8 cellular contexts compared by ENCODE assay signal in the genomic region with DNA sequence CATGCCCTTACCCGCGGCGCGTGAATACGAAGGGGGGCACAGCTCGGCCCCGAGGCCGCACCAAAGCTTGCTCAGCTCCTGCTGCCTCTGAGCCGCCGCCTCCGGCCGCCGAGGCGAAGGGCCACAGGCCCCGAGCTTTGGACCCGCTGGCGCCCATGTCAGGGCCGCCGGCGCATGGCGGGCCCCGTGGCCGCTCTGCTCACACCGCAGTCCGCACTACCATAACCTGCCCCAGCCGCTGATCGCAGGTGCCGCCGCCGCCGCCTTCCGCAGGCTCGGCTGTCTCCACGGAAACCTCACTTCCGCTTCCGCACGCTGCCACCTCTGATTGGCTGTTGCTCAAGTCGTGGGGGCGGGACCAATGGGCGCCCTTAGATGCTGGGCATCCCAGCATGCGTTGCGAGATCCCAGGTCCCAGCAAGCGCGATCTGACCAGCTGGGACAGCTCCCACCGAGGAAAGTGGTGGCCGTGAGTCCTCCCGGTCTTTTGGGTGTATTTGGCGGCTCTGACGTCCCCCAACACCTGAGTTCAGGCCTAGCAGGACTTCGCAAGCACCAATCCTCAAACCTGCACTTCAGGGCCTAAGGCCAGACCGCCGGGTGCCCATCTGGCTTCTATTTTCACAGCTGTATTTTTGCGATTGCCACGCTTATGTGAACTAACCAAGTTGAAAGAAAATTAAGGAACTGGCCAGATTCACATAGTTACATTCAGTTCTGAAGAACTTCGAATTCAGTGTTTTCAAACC. TPM values are rescaled to one million over a fixed set of nuclear protein-coding genes. Genes with fewer than 3 reads are reported as not detected.
DNase-seq lines count a peak whose midpoint lies in the region; ATAC-seq and TF ChIP-seq lines count a peak whose summit lies in the region.

A gene with protein sequence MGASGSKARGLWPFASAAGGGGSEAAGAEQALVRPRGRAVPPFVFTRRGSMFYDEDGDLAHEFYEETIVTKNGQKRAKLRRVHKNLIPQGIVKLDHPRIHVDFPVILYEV (minus strand): TSS at position 281 of the 749 bp plus-strand sequence. CDS start 124 bp downstream, at position 157.

- peak; percentile 93 for ATAC-seq in stimulated activated naive CD8-positive, alpha-beta T cell treated with anti-CD3 and anti-CD28 coated beads, Interleukin-15, amount 100 ng/mL, for 72 hours

- H3K4me1 Mint-ChIP-seq in nephron progenitor cell, result peaks cover 28% of the 10 kb centered on the region
- H3K4me1 Mint-ChIP-seq in stimulated activated naive CD8-positive, alpha-beta T cell treated with anti-CD3 and anti-CD28 coated beads, Interleukin-15, amount 100 ng/mL, for 72 hours, result peaks cover 50% of the 10 kb centered on the region

- peaks cover 7% of the 10 kb centered on the region for H3K36me3 Mint-ChIP-seq in nephron progenitor cell (ENCODE audit: low read depth)

- H3K9me3 Mint-ChIP-seq in nephron progenitor cell, result no peaks in the 10 kb centered on the region
- H3K9me3 Mint-ChIP-seq in stimulated activated naive CD8-positive, alpha-beta T cell treated with anti-CD3 and anti-CD28 coated beads, Interleukin-15, amount 100 ng/mL, for 72 hours, result no peaks in the 10 kb centered on the region

- TF ChIP-seq POLR2A in Raji (IDR thresholded peaks at IDR 0.05; ENCODE audit: insufficient read depth, low read depth, low read length), result peak; percentile 80

- DNase-seq in Daoy (ENCODE audit: low read depth), result peak; percentile 96
- peak; percentile 84 for DNase-seq in GOT3 (lab: John Stamatoyannopoulos, UW)
- DNase-seq in LNCaP clone FGC (ENCODE audit: low read depth), result peak; percentile 92
- peak; percentile 92 for DNase-seq in activated T-helper 9 cell treated with anti-CD3 and anti-CD28 coated beads, Interleukin-2, amount 50 U/mL, for 16 hours (ENCODE audit: low read depth)
- DNase-seq in fibroblast of pulmonary artery (ENCODE audit: low read depth), result peak; percentile 97
- DNase-seq in nephron progenitor cell, result peak; percentile 96
- peak; percentile 89 to 95 for DNase-seq in stimulated activated naive CD8-positive, alpha-beta T cell treated with anti-CD3 and anti-CD28 coated beads, Interleukin-15, amount 100 ng/mL, for 72 hours

- H3K4me3 ChIP-seq in LNCaP clone FGC (ENCODE audit: low read depth, low read length) (peak within 1 kb of the TSS; percentile 100), fibroblast of pulmonary artery (replicated peaks; ENCODE audit: low read depth, low read length) (peak within 1 kb of the TSS; percentile 88)

- TF ChIP-seq CTCF in LNCaP clone FGC (IDR thresholded peaks at IDR 0.05; ENCODE audit: control insufficient read depth, extremely low read depth, insufficient read depth) (no peak), fibroblast of pulmonary artery (IDR thresholded peaks at IDR 0.05; ENCODE audit: low read length, missing control alignments) (no peak), nephron progenitor cell (IDR thresholded peaks at IDR 0.05) (no peak)

- peak within 1 kb of the TSS; percentile 94 for H3K4me3 Mint-ChIP-seq in nephron progenitor cell
- peak within 1 kb of the TSS; percentile 87 for H3K4me3 Mint-ChIP-seq in stimulated activated naive CD8-positive, alpha-beta T cell treated with anti-CD3 and anti-CD28 coated beads, Interleukin-15, amount 100 ng/mL, for 72 hours

- peak within 1 kb of the TSS; percentile 82 for H3K27ac Mint-ChIP-seq in nephron progenitor cell
- peak within 1 kb of the TSS; percentile 79 to 95 for H3K27ac Mint-ChIP-seq in stimulated activated naive CD8-positive, alpha-beta T cell treated with anti-CD3 and anti-CD28 coated beads, Interleukin-15, amount 100 ng/mL, for 72 hours

- H3K27me3 Mint-ChIP-seq in nephron progenitor cell (ENCODE audit: low read depth, poor library complexity), result peaks cover 5% of the 10 kb centered on the region
- H3K27me3 Mint-ChIP-seq in stimulated activated naive CD8-positive, alpha-beta T cell treated with anti-CD3 and anti-CD28 coated beads, Interleukin-15, amount 100 ng/mL, for 72 hours, result no peaks in the 10 kb centered on the region

RNA-seq across cellular contexts. Expression of the gene that starts here (rescaled TPM):
- total RNA-seq in Daoy (2014; rRNA removed; shearing (Covaris generic)), result 44.3 and 51.3 TPM in 2 replicates

Comparison
In these comparisons a context has a peak if more than half of its experiments do, and no peak if none do; other contexts are left out.
1. Peak in every context shown above with its lines: DNase-seq, ATAC-seq and H3K4me3 ChIP-seq.